Comparison of ENCODE assay signal across 9 cellular contexts in genomic region chr9:13278368-13279246, GRCh38. TPM values are rescaled to one million over a fixed set of nuclear protein-coding genes. Genes with fewer than 3 reads are reported as not detected.
DNase-seq lines count a peak whose midpoint lies in the region.
"Had no signal": no experiment of that assay in that cellular context is flagged by ENCODE, and none has a peak within 500 bp of the region (broad histone marks: within the 10 kb centered on the region; RNA-seq: fewer than 3 reads in every experiment).

No MANE protein-coding gene starts in this region.

- H3K4me3 ChIP-seq in Karpas-422 (ENCODE audit: low read length): no peak overlapping the region
- H3K4me3 ChIP-seq: BLaER1 had no signal

- H3K4me1 ChIP-seq in Karpas-422 (ENCODE audit: low read length): no peaks in the 10 kb centered on the region
- H3K4me1 ChIP-seq: BLaER1 had no signal

- no peak overlapping the region for H3K4me2 ChIP-seq in Karpas-422 (ENCODE audit: low read depth, low read length, poor library complexity, severe bottlenecking)
- H3K4me2 ChIP-seq: BLaER1 had no signal

- no peaks in the 10 kb centered on the region for H3K79me2 ChIP-seq in Karpas-422 (ENCODE audit: low read length)

- H3K9me3 ChIP-seq in Karpas-422 (ENCODE audit: low read length): no peaks in the 10 kb centered on the region

- peak in 2 of 3 experiments; percentile 77 to 82 for DNase-seq in NCI-H1417 (lab: John Stamatoyannopoulos, UW)
- no peak for DNase-seq in NCI-H1417 treated with DMSO at 0.1 percent for 48 hours (lab: John Stamatoyannopoulos, UW)
- peak; percentile 15 for DNase-seq in T1000 (lab: John Stamatoyannopoulos, UW)
- DNase-seq in glomerular visceral epithelial cell (ENCODE audit: extremely low spot score): peak; percentile 50
- peak in 54 of 56 donors; percentile 20 to 87 (median 66) for DNase-seq in nucleus accumbens (lab: John Stamatoyannopoulos, UW)
- DNase-seq in stimulated activated CD4-positive, alpha-beta T cell treated with anti-CD3 and anti-CD28 coated beads, Interleukin-15, amount 100 ng/mL, for 24 hours: no peak
- DNase-seq in activated CD4-positive, CD25-positive, alpha-beta regulatory T cell (lab: John Stamatoyannopoulos, UW): no peak
- no peak for DNase-seq in Karpas-422

- no peak overlapping the region for H3K27ac ChIP-seq in Karpas-422 (ENCODE audit: low read length)
- H3K27ac ChIP-seq: BLaER1 had no signal

- no peaks in the 10 kb centered on the region for H3K36me3 ChIP-seq in Karpas-422 (ENCODE audit: insufficient read depth, low read length)
- H3K36me3 ChIP-seq: BLaER1 had no signal

- no peak overlapping the region for H3K9ac ChIP-seq in Karpas-422 (ENCODE audit: low read length)
- H3K9ac ChIP-seq: BLaER1 had no signal

- H2AFZ ChIP-seq in Karpas-422 (ENCODE audit: low read length): no peak overlapping the region

- H4K20me1 ChIP-seq in Karpas-422 (ENCODE audit: insufficient read depth, low read depth, low read length): no peaks in the 10 kb centered on the region
- H4K20me1 ChIP-seq: BLaER1 had no signal

- no peaks in the 10 kb centered on the region for H3K9me2 ChIP-seq in Karpas-422 (replicated peaks; ENCODE audit: insufficient read depth, low read length)

- H3K27me3 ChIP-seq in Karpas-422 (ENCODE audit: low read length): no peaks in the 10 kb centered on the region
- H3K27me3 ChIP-seq: BLaER1 had no signal

RNA-seq across cellular contexts. Expression of gene MPDZ, which starts 0.9 kb away (rescaled TPM):
- total RNA-seq in Karpas-422 (2014; rRNA removed; shearing (Covaris generic); ENCODE audit: low replicate concordance): not detected in 2 replicates

Comparison
In these comparisons a context has a peak if more than half of its experiments do, and no peak if none do; other contexts are left out.
1. DNase-seq: peak in NCI-H1417 (2 of 3), T1000 (single experiment), glomerular visceral epithelial cell (single experiment) and nucleus accumbens (54 of 56); none in NCI-H1417 treated with DMSO at 0.1 percent for 48 hours (single experiment), stimulated activated CD4-positive, alpha-beta T cell treated with anti-CD3 and anti-CD28 coated beads, Interleukin-15, amount 100 ng/mL, for 24 hours (single experiment), activated CD4-positive, CD25-positive, alpha-beta regulatory T cell (0 of 4) and Karpas-422 (single experiment).